In the genomic region with DNA sequence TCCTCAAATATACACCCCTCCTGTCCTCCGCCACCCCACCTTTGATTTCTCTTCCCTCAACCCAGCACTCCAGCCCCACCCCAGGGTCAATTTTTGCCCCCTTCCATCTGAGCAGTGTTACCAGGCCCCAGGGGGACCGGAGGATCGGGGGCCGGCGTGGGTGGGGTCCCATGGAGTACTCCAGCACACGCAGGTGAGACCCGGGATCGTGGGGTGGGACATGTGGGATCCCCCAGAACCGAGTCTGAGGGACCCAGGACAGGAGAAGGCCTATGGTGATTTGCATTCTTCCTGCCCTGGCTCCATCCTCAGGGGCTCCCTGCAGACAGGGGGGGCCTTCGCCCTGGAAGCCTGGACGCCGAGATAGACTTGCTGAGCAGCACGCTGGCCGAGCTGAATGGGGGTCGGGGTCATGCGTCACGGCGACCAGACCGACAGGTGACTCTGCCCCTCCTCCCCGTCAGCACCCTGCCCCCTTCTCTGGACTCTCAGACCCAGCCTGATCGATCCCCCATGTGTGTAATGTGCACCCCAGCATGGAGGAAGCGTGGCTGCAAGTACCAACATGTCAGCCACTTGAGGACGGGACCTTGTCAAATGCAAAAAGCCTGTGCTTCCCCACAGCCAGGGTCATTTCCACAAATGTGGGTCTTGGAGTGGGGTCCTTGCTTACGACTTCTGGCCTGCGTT, we compare ENCODE assay signal across 6 cellular contexts. TPM values are rescaled to one million over a fixed set of nuclear protein-coding genes. Genes with fewer than 3 reads are reported as not detected.
DNase-seq lines count a peak whose midpoint lies in the region; ATAC-seq and TF ChIP-seq lines count a peak whose summit lies in the region.

No MANE protein-coding gene starts in this region.

- peak overlapping the region; percentile 86 for H2AFZ ChIP-seq in IMR-90 (replicated peaks; ENCODE audit: low read length, poor library complexity)

- intact Hi-C loops in IMR-90 (cut with micrococcal nuclease), result loop anchor here (2.0 kb wide), 1 partner anchor 31 kb away; no protein-coding TSS in a partner anchor

- peak overlapping the region; percentile 100 for H3K14ac ChIP-seq in IMR-90 (replicated peaks; ENCODE audit: low read depth, low read length)

- H3K27me3 ChIP-seq in IMR-90 (ENCODE audit: control insufficient read depth, insufficient read depth, low read length) (no peaks in the 10 kb centered on the region), skeletal muscle tissue (ENCODE audit: control insufficient read depth in 3 of 3, insufficient read depth in 3 of 3, low read length in 3 of 3) (peaks cover 0 to 12% (median 0%) of the 10 kb centered on the region in 3 donors)

- H3K4me1 ChIP-seq in IMR-90 (ENCODE audit: control insufficient read depth, insufficient read depth, low read length) (peaks cover 18% of the 10 kb centered on the region), skeletal muscle tissue (ENCODE audit: control insufficient read depth in 3 of 3, insufficient read depth in 3 of 3, low read length in 3 of 3) (peaks cover 11 to 30% (median 18%) of the 10 kb centered on the region in 3 donors)

- H3K36me3 ChIP-seq in IMR-90 (ENCODE audit: control insufficient read depth, insufficient read depth, low read length), result peaks cover 28% of the 10 kb centered on the region
- H3K36me3 ChIP-seq in skeletal muscle tissue (ENCODE audit: control insufficient read depth in 3 of 3, insufficient read depth in 3 of 3, low read length in 3 of 3), result peaks cover 10 to 15% (median 11%) of the 10 kb centered on the region in 3 donors

- H2BK20ac ChIP-seq in IMR-90 (ENCODE audit: low read depth, low read length), result 0 out of 2 replicates have a peak overlapping the region, but pooled peaks have one; percentile 28

- peak; percentile 11 for ATAC-seq in IMR-90 (ENCODE audit: low read depth)

- BruUV-seq in IMR-90 (replicated peaks; lab: Mats Ljungman, UMichigan), result no TSS peak

- peak overlapping the region; percentile 97 for H3K4me2 ChIP-seq in IMR-90 (ENCODE audit: low read depth, low read length)

- no peak for TF ChIP-seq CTCF in IMR-90 (conservative IDR thresholded peaks at IDR 0.05; ENCODE audit: low read depth, low read length)

- TF ChIP-seq POLR2A in IMR-90 (IDR thresholded peaks at IDR 0.05; ENCODE audit: low read depth, low read length), result no peak

- peaks cover 4% of the 10 kb centered on the region; the same call in 1 of the 2 replicates for H3K9me1 ChIP-seq in IMR-90 (ENCODE audit: insufficient read depth, low read length)

- 0% methylated on average over 1 of the region's 25 CpGs; no CpG with 5 or more reads in 1 of the 2 experiments for WGBS in IMR-90 (ENCODE audit: extremely low coverage in 2 of 2, insufficient read length in 1 of 2), 2 experiments

- POLR2A ChIA-PET in IMR-90 (lab: Charles Lee; ENCODE audit: unreplicated experiment), result no interaction called here

- peak overlapping the region; percentile 100 for H2AK9ac ChIP-seq in IMR-90 (replicated peaks; ENCODE audit: low read depth, low read length, poor library complexity)

- in situ Hi-C loops in IMR-90 (cut with MboI; ENCODE audit: low sequenced_read_pairs), result loop anchor here (25.0 kb wide), 2 partner anchors 281 to 406 kb away; partner anchors contain the start of genes FBXO24, LRCH4 and SPACDR

- peaks cover 5 to 38% of the 10 kb centered on the region in 2 experiments; a peak in 2 of 4 replicates for H3K79me1 ChIP-seq in IMR-90 (ENCODE audit: low read depth in 1 of 2, low read length in 2 of 2)

- H4K5ac ChIP-seq in IMR-90 (ENCODE audit: low read depth, low read length), result peak overlapping the region; percentile 86

- peak overlapping the region; percentile 88 for H3K18ac ChIP-seq in IMR-90 (ENCODE audit: low read depth, low read length)

- peak overlapping the region; percentile 93 for H3K56ac ChIP-seq in IMR-90 (ENCODE audit: extremely low read depth, insufficient read depth, low read length)

- DNase-seq in IMR-90, result no peak
- DNase-seq in epidermal melanocyte (ENCODE audit: insufficient read length, low spot score), result peak; percentile 15
- no peak for DNase-seq in SIG-M5 (lab: John Stamatoyannopoulos, UW)
- no peak for DNase-seq in dermis blood vessel endothelial cell
- DNase-seq in CD1c-positive myeloid dendritic cell (ENCODE audit: extremely low spot score), result no peak

- peak overlapping the region; percentile 90 to 91 for H4K8ac ChIP-seq in IMR-90 (ENCODE audit: low read depth in 2 of 2, low read length in 2 of 2)

- peak overlapping the region; percentile 99 for H3K23ac ChIP-seq in IMR-90 (ENCODE audit: low read depth, low read length)

- H2BK120ac ChIP-seq in IMR-90 (ENCODE audit: low read depth, low read length), result peak overlapping the region; percentile 79

- dilution Hi-C loops in IMR-90 (cut with HindIII; ENCODE audit: low sequenced_read_pairs, unreplicated experiment), result no loop called here

- peak overlapping the region; percentile 97 for H2BK5ac ChIP-seq in IMR-90 (ENCODE audit: low read depth, low read length, poor library complexity, severe bottlenecking)

- TF ChIP-seq RAD21 in IMR-90 (IDR thresholded peaks at IDR 0.05; ENCODE audit: low read length), result no peak

- H3K9me3 ChIP-seq in IMR-90 (ENCODE audit: control insufficient read depth, insufficient read depth, low read length), result no peaks in the 10 kb centered on the region
- H3K9me3 ChIP-seq in skeletal muscle tissue (ENCODE audit: control insufficient read depth in 3 of 3, low read length in 3 of 3), result no peaks in the 10 kb centered on the region

- CTCF ChIA-PET in IMR-90 (lab: Yijun Ruan, JAX), result no interaction called here

- H3K9ac ChIP-seq in IMR-90 (ENCODE audit: low read depth, low read length) (peak overlapping the region; percentile 98), skeletal muscle tissue (ENCODE audit: low read depth in 1 of 3, low read length in 3 of 3) (peak overlapping the region; percentile 82 to 86 (median 86))

- H3K4ac ChIP-seq in IMR-90 (ENCODE audit: low read depth, low read length), result peak overlapping the region; percentile 99

- peak overlapping the region; percentile 36; the same call in 1 of the 3 replicates for H2BK15ac ChIP-seq in IMR-90 (ENCODE audit: low read depth, low read length)

- 0 out of 2 replicates have a peak, but pooled peaks cover 3% of the 10 kb centered on the region for H4K20me1 ChIP-seq in IMR-90 (ENCODE audit: insufficient read depth, low read length)

- peak overlapping the region; percentile 99 for H3K27ac ChIP-seq in IMR-90 (ENCODE audit: insufficient read depth, low read length)
- peak overlapping the region; percentile 91 for H3K27ac ChIP-seq in skeletal muscle tissue (ENCODE audit: low read depth, low read length)

- H4K91ac ChIP-seq in IMR-90 (ENCODE audit: insufficient read depth, low read depth, low read length), result peak overlapping the region; percentile 91

- H3K4me3 ChIP-seq in IMR-90 (ENCODE audit: insufficient read depth, low read depth, low read length) (peak overlapping the region; percentile 97), skeletal muscle tissue (ENCODE audit: low read length in 3 of 3) (peak overlapping the region; percentile 73 to 78 (median 77))

- peak overlapping the region; percentile 88 for H2AK5ac ChIP-seq in IMR-90 (ENCODE audit: low read depth, low read length)

TF ChIP-seq in IMR-90, 13 proteins besides CTCF, POLR2A, EP300 and RAD21 (continues in another document):
- TF ChIP-seq ELK1 (IDR thresholded peaks at IDR 0.05; ENCODE audit: borderline replicate concordance, low read depth, low read length), result no peak
- TF ChIP-seq MAZ (IDR thresholded peaks at IDR 0.05; ENCODE audit: borderline replicate concordance, low read depth, low read length), result no peak
- TF ChIP-seq CEBPB (IDR thresholded peaks at IDR 0.05; ENCODE audit: low read depth, low read length), result no peak

RNA-seq across cellular contexts. Expression of gene TRIP6, which starts 0.8 kb away (rescaled TPM):
- 36.4 and 39.2 TPM in 2 replicates for total RNA-seq in IMR-90 (2012; rRNA removed)
- 72.3 and 89.0 TPM in 2 replicates for polyA plus RNA-seq in IMR-90 (2012; rRNA removed)
- 76.7 and 146 TPM in 2 replicates for polyA plus RNA-seq in IMR-90 (2012; cell fraction: cytosol; rRNA removed)
- 158 and 235 TPM in 2 replicates for polyA plus RNA-seq in IMR-90 (2012; cell fraction: nucleus; rRNA removed; ENCODE audit: low replicate concordance)
- 25.6 TPM for total RNA-seq in skeletal muscle tissue
- total RNA-seq in dermis blood vessel endothelial cell, result 43.6 and 61.4 TPM in 2 replicates

RNA-seq across cellular contexts. Expression of gene SRRT, which starts 7.0 kb away (rescaled TPM):
- total RNA-seq in IMR-90 (2012; rRNA removed) (41.4 and 45.3 TPM in 2 replicates), skeletal muscle tissue (25.1 TPM), dermis blood vessel endothelial cell (43.9 and 53.9 TPM in 2 replicates)
- polyA plus RNA-seq in IMR-90 (2012; rRNA removed), result 89.5 and 93.5 TPM in 2 replicates
- 44.1 and 48.9 TPM in 2 replicates for polyA plus RNA-seq in IMR-90 (2012; cell fraction: cytosol; rRNA removed)
- polyA plus RNA-seq in IMR-90 (2012; cell fraction: nucleus; rRNA removed; ENCODE audit: low replicate concordance), result 362 and 444 TPM in 2 replicates

RNA-seq across cellular contexts. Expression of gene SLC12A9, which starts 15.4 kb away (rescaled TPM):
- total RNA-seq in IMR-90 (2012; rRNA removed) (3.3 and 4.5 TPM in 2 replicates), skeletal muscle tissue (24.5 TPM), dermis blood vessel endothelial cell (37.1 and 39.9 TPM in 2 replicates)
- 16.2 and 17.7 TPM in 2 replicates for polyA plus RNA-seq in IMR-90 (2012; rRNA removed)
- polyA plus RNA-seq in IMR-90 (2012; cell fraction: cytosol; rRNA removed), result 11.9 and 20.8 TPM in 2 replicates
- polyA plus RNA-seq in IMR-90 (2012; cell fraction: nucleus; rRNA removed; ENCODE audit: low replicate concordance), result 49.4 and 99.1 TPM in 2 replicates

RNA-seq across cellular contexts. Expression of gene UFSP1, which starts 21.6 kb away (rescaled TPM):
- 0.28 and 0.36 TPM in 2 replicates for total RNA-seq in IMR-90 (2012; rRNA removed)
- polyA plus RNA-seq in IMR-90 (2012; rRNA removed), result 1.0 TPM in 2 replicates
- 2.0 and 2.5 TPM in 2 replicates for polyA plus RNA-seq in IMR-90 (2012; cell fraction: cytosol; rRNA removed)
- polyA plus RNA-seq in IMR-90 (2012; cell fraction: nucleus; rRNA removed; ENCODE audit: low replicate concordance), result 0.70 and 3.1 TPM in 2 replicates
- total RNA-seq in skeletal muscle tissue, result 5.7 TPM
- 2.2 and 2.9 TPM in 2 replicates for total RNA-seq in dermis blood vessel endothelial cell

RNA-seq across cellular contexts. Expression of gene ACHE, which starts 27.7 kb away (rescaled TPM):
- total RNA-seq in IMR-90 (2012; rRNA removed) (not detected in 2 replicates), skeletal muscle tissue (36.0 TPM), dermis blood vessel endothelial cell (1.2 and 4.9 TPM in 2 replicates)
- 0.41 and 0.65 TPM in 2 replicates for polyA plus RNA-seq in IMR-90 (2012; rRNA removed)
- polyA plus RNA-seq in IMR-90 (2012; cell fraction: cytosol; rRNA removed), result 0.25 and 0.48 TPM in 2 replicates
- 1.6 and 4.6 TPM in 2 replicates for polyA plus RNA-seq in IMR-90 (2012; cell fraction: nucleus; rRNA removed; ENCODE audit: low replicate concordance)
